Comparison of ENCODE assay signal across 18 cellular contexts in the genomic region with DNA sequence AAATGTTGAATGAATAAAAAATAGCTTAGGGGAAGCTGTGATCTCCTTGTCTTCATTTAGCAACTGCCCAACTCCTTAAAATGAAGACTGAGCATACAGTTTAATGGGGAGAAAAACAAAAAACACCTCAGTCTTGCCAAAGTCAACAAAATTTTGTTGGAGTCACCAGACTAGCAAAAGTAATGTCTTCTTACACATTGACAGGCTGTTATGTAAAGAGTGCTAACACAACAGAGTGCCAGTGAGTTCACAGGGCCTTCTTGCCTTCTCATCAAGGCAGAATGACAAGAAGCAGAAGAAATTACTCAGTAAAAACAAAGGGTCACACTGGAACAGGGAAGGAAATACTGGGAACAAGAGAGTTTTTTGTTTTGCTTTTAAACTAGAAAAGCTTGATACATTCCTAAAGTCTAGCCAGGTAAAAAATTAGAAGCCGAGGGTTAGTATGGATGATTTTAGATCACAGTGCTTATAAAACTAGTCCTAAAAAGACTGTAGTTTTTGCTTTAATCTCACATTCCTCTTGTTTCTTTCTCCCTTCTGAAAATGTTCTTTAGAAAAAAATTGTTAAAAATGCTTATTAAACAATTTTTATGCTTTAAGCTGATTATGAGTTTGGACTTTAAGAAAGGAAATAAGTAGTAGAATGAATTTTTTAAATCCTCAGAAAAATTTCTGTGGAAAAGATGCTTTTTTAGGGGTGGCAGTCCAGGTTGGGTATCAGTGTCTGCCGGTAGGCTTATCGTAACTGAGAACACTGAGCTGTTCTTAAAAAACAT. TPM values are rescaled to one million over a fixed set of nuclear protein-coding genes. Genes with fewer than 3 reads are reported as not detected.
"Had no signal": no experiment of that assay in that cellular context is flagged by ENCODE, and none has a peak within 500 bp of the region (broad histone marks: within the 10 kb centered on the region; RNA-seq: fewer than 3 reads in every experiment).

No MANE protein-coding gene starts in this region.

- H3K27ac ChIP-seq: dorsolateral prefrontal cortex, epithelial cell of prostate, neutrophil, pancreas, transverse colon, uterus had no signal

- H3K4me3 Mint-ChIP-seq: activated naive CD8-positive, alpha-beta T cell; activated T-helper 1 cell treated with anti-CD3 and anti-CD28 coated beads, Interleukin-12 subunit alpha, Interleukin-12 subunit beta, Interleukin-2, Interleukin-4 antibody, amounts not matched to agents 30 ng/mL and 10 ng/mL and 1 ng/mL, durations not matched to agents 14 hours and 24 hours and 36 hours had no signal

- H3K36me3 Mint-ChIP-seq: activated naive CD8-positive, alpha-beta T cell had no signal

- H3K27me3 Mint-ChIP-seq: activated naive CD8-positive, alpha-beta T cell had no signal

- DNase-seq: activated CD4-positive, alpha-beta T cell treated with anti-CD3 and anti-CD28 coated beads, Interleukin-2, amount 50 U/mL, for 4 hours; activated gamma-delta T cell treated with Interleukin-2 at 50 U/mL for 16 hours; activated T-cell treated with anti-CD3 and anti-CD28 coated beads for 4 hours; amniotic stem cell; caudate nucleus; dorsolateral prefrontal cortex; pancreas; stimulated activated CD4-positive, alpha-beta T cell treated with anti-CD3 and anti-CD28 coated beads, Interleukin-2, amount 100 ng/mL, for 24 hours; stimulated activated naive CD4-positive, alpha-beta T cell treated with Interleukin-2 at 50 U/mL for 16 hours; substantia nigra; T-helper 2 cell; transverse colon; uterus had no signal

- H3K9me3 Mint-ChIP-seq: activated T-helper 1 cell treated with anti-CD3 and anti-CD28 coated beads, Interleukin-12 subunit alpha, Interleukin-12 subunit beta, Interleukin-2, Interleukin-4 antibody, amounts not matched to agents 30 ng/mL and 10 ng/mL and 1 ng/mL, durations not matched to agents 14 hours and 24 hours and 36 hours had no signal

- H3K27ac Mint-ChIP-seq: activated naive CD8-positive, alpha-beta T cell; activated T-helper 1 cell treated with anti-CD3 and anti-CD28 coated beads, Interleukin-12 subunit alpha, Interleukin-12 subunit beta, Interleukin-2, Interleukin-4 antibody, amounts not matched to agents 30 ng/mL and 10 ng/mL and 1 ng/mL, durations not matched to agents 14 hours and 24 hours and 36 hours had no signal

- ATAC-seq: left lobe of liver had no signal

RNA-seq across cellular contexts. Expression of a gene that starts 38.7 kb away (rescaled TPM):
- total RNA-seq: activated T-helper 1 cell treated with anti-CD3 and anti-CD28 coated beads, Interleukin-12 subunit alpha, Interleukin-12 subunit beta, Interleukin-2, Interleukin-4 antibody, amounts not matched to agents 30 ng/mL and 10 ng/mL and 1 ng/mL, durations not matched to agents 14 hours and 24 hours and 36 hours had no signal
